In genomic region chr7:100119701-100120517, GRCh38 we compare ENCODE assay signal across 8 cellular contexts. TPM values are rescaled to one million over a fixed set of nuclear protein-coding genes. Genes with fewer than 3 reads are reported as not detected.
A peak's percentile ranks its signal among the peaks of the same experiment; 100 is the strongest.
DNase-seq lines count a peak whose midpoint lies in the region; ATAC-seq and TF ChIP-seq lines count a peak whose summit lies in the region.

No MANE protein-coding gene starts in this region.

- POLR2A ChIA-PET in GM10248 (lab: Yijun Ruan, JAX): no interaction called here

- peak overlapping the region; percentile 91 for H2AFZ ChIP-seq in GM23338

- TF ChIP-seq CTCF in GM10248 (IDR thresholded peaks at IDR 0.05; ENCODE audit: control extremely low read depth, extremely low read depth, low read depth, missing control alignments): no peak
- TF ChIP-seq CTCF in GM23338 (conservative IDR thresholded peaks at IDR 0.05; ENCODE audit: low read depth in 2 of 2): no peak
- no peak for TF ChIP-seq CTCF in LNCaP clone FGC (IDR thresholded peaks at IDR 0.05; ENCODE audit: control insufficient read depth, extremely low read depth, insufficient read depth)
- TF ChIP-seq CTCF in VCaP (conservative IDR thresholded peaks at IDR 0.05): no peak
- TF ChIP-seq CTCF in chondrocyte (IDR thresholded peaks at IDR 0.05): no peak

- peaks cover 8% of the 10 kb centered on the region; the same call in 2 of the 3 replicates for H3K4me1 Mint-ChIP-seq in GM23338
- H3K4me1 Mint-ChIP-seq in chondrocyte (ENCODE audit: low read depth): peaks cover 21% of the 10 kb centered on the region

- H3F3A ChIP-seq in GM23338 (replicated peaks; ENCODE audit: low read depth): peaks cover 18% of the 10 kb centered on the region; the same call in 1 of the 2 replicates

- peak overlapping the region; percentile 83 for H3K27ac ChIP-seq in GM23338 (ENCODE audit: low read depth)
- H3K27ac ChIP-seq in VCaP: peak overlapping the region; percentile 92
- peak overlapping the region; percentile 92 for H3K27ac ChIP-seq in layer of hippocampus (ENCODE audit: low read depth, low read length)

- H3K27me3 ChIP-seq in GM23338 (ENCODE audit: insufficient read depth): no peaks in the 10 kb centered on the region
- H3K27me3 ChIP-seq in layer of hippocampus (ENCODE audit: control insufficient read depth, insufficient read depth, low read length): no peaks in the 10 kb centered on the region

- no peaks in the 10 kb centered on the region for H3K36me3 ChIP-seq in GM23338 (ENCODE audit: insufficient read depth)

- peak overlapping the region; percentile 94 for H3K4me3 Mint-ChIP-seq in GM23338
- H3K4me3 Mint-ChIP-seq in chondrocyte (ENCODE audit: unreplicated experiment): peak overlapping the region; percentile 86

- peaks cover 7% of the 10 kb centered on the region for H3K79me2 ChIP-seq in GM23338 (replicated peaks; ENCODE audit: insufficient read depth)

- DNase-seq in GM10248 (ENCODE audit: extremely low spot score) (peak; percentile 79), GM23338 (ENCODE audit: low spot score) (peak; percentile 81), LNCaP clone FGC (ENCODE audit: low read depth) (no peak), chondrocyte (ENCODE audit: low spot score) (no peak), GDM1 (lab: John Stamatoyannopoulos, UW) (no peak)
- DNase-seq in stimulated activated CD4-positive, alpha-beta T cell treated with anti-CD3 and anti-CD28 coated beads, Interleukin-1b, Interleukin-23, amount 100 ng/mL, for 4 hours (ENCODE audit: low read depth in 2 of 2): peak; percentile 41 to 48

- no peaks in the 10 kb centered on the region; the same call in 2 of the 3 replicates for H3K9me3 Mint-ChIP-seq in GM23338
- no peaks in the 10 kb centered on the region for H3K9me3 Mint-ChIP-seq in chondrocyte (ENCODE audit: low read depth)

- ATAC-seq in GM23338: peak; percentile 71

- peak overlapping the region; percentile 83 for H3K4me2 ChIP-seq in GM23338

- no peaks in the 10 kb centered on the region; the same call in 1 of the 2 replicates for H4K20me1 ChIP-seq in GM23338 (replicated peaks; ENCODE audit: insufficient read depth)

- peak overlapping the region; percentile 99 for H3K27ac Mint-ChIP-seq in GM23338
- peak overlapping the region; percentile 96 for H3K27ac Mint-ChIP-seq in chondrocyte (ENCODE audit: unreplicated experiment)

- H3K27me3 Mint-ChIP-seq in GM23338 (ENCODE audit: insufficient read depth, low read depth, poor library complexity): peaks cover 14% of the 10 kb centered on the region
- no peaks in the 10 kb centered on the region for H3K27me3 Mint-ChIP-seq in chondrocyte (ENCODE audit: low read depth)

- H3K4me3 ChIP-seq in GM23338: peak overlapping the region; percentile 88
- H3K4me3 ChIP-seq in LNCaP clone FGC (ENCODE audit: low read depth, low read length): peak overlapping the region; percentile 89

- H3K4me1 ChIP-seq in GM23338 (ENCODE audit: insufficient read depth): peaks cover 8% of the 10 kb centered on the region

- CTCF ChIA-PET in GM10248 (lab: Yijun Ruan, JAX): interaction anchor here (6.3 kb wide), 1 partner anchor 13 kb away, joined by 53 read pairs; no protein-coding TSS in a partner anchor

- no peaks in the 10 kb centered on the region for H3K9me2 ChIP-seq in GM23338 (ENCODE audit: insufficient read depth)

- peaks cover 23% of the 10 kb centered on the region; the same call in 2 of the 3 replicates for H3K36me3 Mint-ChIP-seq in GM23338 (ENCODE audit: low read depth)
- H3K36me3 Mint-ChIP-seq in chondrocyte (ENCODE audit: low read depth): peaks cover 2% of the 10 kb centered on the region

TF ChIP-seq in GM23338, 12 proteins besides CTCF, POLR2A, EP300 and RAD21:
- TF ChIP-seq ETS1 (IDR thresholded peaks at IDR 0.05): peak; percentile 53; the same call in 1 of the 2 replicates
- TF ChIP-seq EZH2 (IDR thresholded peaks at IDR 0.05; ENCODE audit: low read depth, unreplicated experiment): no peak
- no peak for TF ChIP-seq JUNB (IDR thresholded peaks at IDR 0.05; ENCODE audit: unreplicated experiment)
- TF ChIP-seq ZNF114 (CRISPR knock-in tag; IDR thresholded peaks at IDR 0.05): no peak
- TF ChIP-seq STAT1 (IDR thresholded peaks at IDR 0.05; ENCODE audit: unreplicated experiment): no peak
- TF ChIP-seq POLR2AphosphoS5 (IDR thresholded peaks at IDR 0.05; ENCODE audit: low read depth): no peak
- TF ChIP-seq ZNF331 (CRISPR knock-in tag; IDR thresholded peaks at IDR 0.05; ENCODE audit: low read depth): no peak

RNA-seq across cellular contexts. Expression of gene CNPY4, which starts 0.5 kb away (rescaled TPM):
- total RNA-seq in GM23338 (2014; rRNA removed; shearing (Covaris generic)): 11.3 and 12.0 TPM in 2 replicates
- 10.7 and 11.1 TPM in 2 replicates for polyA plus RNA-seq in GM23338 (2016; fragmentation: Nextera tagmentation; extraction: Ambion mirVana)
- total RNA-seq in chondrocyte: 29.8 to 46.4 TPM (median 31.5 TPM) in 3 replicates

RNA-seq across cellular contexts. Expression of gene TAF6, which starts 0.8 kb away (rescaled TPM):
- 125 and 141 TPM in 2 replicates for total RNA-seq in GM23338 (2014; rRNA removed; shearing (Covaris generic))
- polyA plus RNA-seq in GM23338 (2016; fragmentation: Nextera tagmentation; extraction: Ambion mirVana): 54.9 and 56.3 TPM in 2 replicates
- total RNA-seq in chondrocyte: 53.5 to 58.5 TPM (median 54.9 TPM) in 3 replicates

RNA-seq across cellular contexts. Expression of gene MBLAC1, which starts 6.9 kb away (rescaled TPM):
- 5.0 and 5.7 TPM in 2 replicates for total RNA-seq in GM23338 (2014; rRNA removed; shearing (Covaris generic))
- 2.4 and 2.7 TPM in 2 replicates for polyA plus RNA-seq in GM23338 (2016; fragmentation: Nextera tagmentation; extraction: Ambion mirVana)
- total RNA-seq in chondrocyte: 1.7 to 3.2 TPM (median 2.5 TPM) in 3 replicates

RNA-seq across cellular contexts. Expression of gene AP4M1, which starts 18.5 kb away (rescaled TPM):
- total RNA-seq in GM23338 (2014; rRNA removed; shearing (Covaris generic)): 12.2 and 13.3 TPM in 2 replicates
- 9.5 and 14.4 TPM in 2 replicates for polyA plus RNA-seq in GM23338 (2016; fragmentation: Nextera tagmentation; extraction: Ambion mirVana)
- 16.9 to 24.8 TPM (median 19.6 TPM) in 3 replicates for total RNA-seq in chondrocyte

RNA-seq across cellular contexts. Expression of gene MCM7, which starts 18.7 kb away (rescaled TPM):
- total RNA-seq in GM23338 (2014; rRNA removed; shearing (Covaris generic)): 285 TPM in 2 replicates
- polyA plus RNA-seq in GM23338 (2016; fragmentation: Nextera tagmentation; extraction: Ambion mirVana): 140 and 144 TPM in 2 replicates
- total RNA-seq in chondrocyte: 34.0 to 63.8 TPM (median 34.1 TPM) in 3 replicates

Comparison
In these comparisons a context has a peak if more than half of its experiments do, and no peak if none do; other contexts are left out.
1. DNase-seq: peak in GM10248 (single experiment), GM23338 (single experiment) and stimulated activated CD4-positive, alpha-beta T cell treated with anti-CD3 and anti-CD28 coated beads, Interleukin-1b, Interleukin-23, amount 100 ng/mL, for 4 hours (2 of 2); none in LNCaP clone FGC (single experiment), chondrocyte (single experiment) and GDM1 (single experiment).
2. Peak in every context shown above with its lines, with median percentiles within 50 percentile points of each other: H3K27ac ChIP-seq.